Comparison of ENCODE assay signal across 20 cellular contexts in genomic region chr10:126016156-126016805, GRCh38.
"Had no signal": no experiment of that assay in that cellular context is flagged by ENCODE, and none has a peak within 500 bp of the region (broad histone marks: within the 10 kb centered on the region; RNA-seq: fewer than 3 reads in every experiment).

No MANE protein-coding gene starts in this region.

- H3K4me1 ChIP-seq: esophagus squamous epithelium, left lung, prostate gland, suprapubic skin, transverse colon, uterus had no signal

- FAIRE-seq: islet of Langerhans had no signal

- H3K36me3 ChIP-seq: esophagus squamous epithelium, left lung, prostate gland, suprapubic skin, transverse colon, uterus had no signal

- ATAC-seq: activated T-cell treated with anti-CD3 and anti-CD28 coated beads, Interleukin-2, amount 50 U/mL, for 4 hours; left lung; right cardiac atrium; stimulated activated naive CD8-positive, alpha-beta T cell treated with anti-CD3 and anti-CD28 coated beads, Interleukin-15, amount 100 ng/mL, for 72 hours had no signal

- H3K27me3 ChIP-seq: esophagus squamous epithelium, left lung, suprapubic skin, transverse colon, uterus had no signal

- DNase-seq: activated CD4-positive, alpha-beta T cell treated with anti-CD3 and anti-CD28 coated beads, Interleukin-2, amount 50 U/mL, for 1 hour; activated CD4-positive, CD25-positive, alpha-beta regulatory T cell treated with anti-CD3 and anti-CD28 coated beads, Interleukin-2, amount 50 U/mL, for 72 hours; activated CD8-positive, alpha-beta memory T cell treated with anti-CD3 and anti-CD28 coated beads, Interleukin-2, amount 50 U/mL, for 4 hours; activated naive CD4-positive, alpha-beta T cell treated with anti-CD3 and anti-CD28 coated beads for 36 hours; activated T-cell treated with anti-CD3 and anti-CD28 coated beads, Interleukin-2, amount 50 U/mL, for 4 hours; effector CD4-positive, alpha-beta T cell; esophagus squamous epithelium; left lung; right cardiac atrium; stimulated activated CD4-positive, alpha-beta T cell treated with anti-CD3 and anti-CD28 coated beads, Interleukin-15, amount 100 ng/mL, for 24 hours; stimulated activated CD4-positive, alpha-beta T cell treated with anti-CD3 and anti-CD28 coated beads, Interleukin-2, amount 100 ng/mL, for 48 hours; stimulated activated naive CD8-positive, alpha-beta T cell treated with anti-CD3 and anti-CD28 coated beads, Interleukin-15, amount 100 ng/mL, for 72 hours; T-helper 2 cell; transverse colon; uterus had no signal

- H3K9me3 ChIP-seq: esophagus squamous epithelium, left lung, prostate gland, suprapubic skin, transverse colon, uterus had no signal

- H3K4me3 ChIP-seq: esophagus squamous epithelium, left lung, prostate gland, skin epidermis, suprapubic skin, transverse colon, uterus had no signal

- H3K27ac ChIP-seq: esophagus squamous epithelium, left lung, prostate gland, suprapubic skin, transverse colon, uterus, VCaP had no signal
